8 cellular contexts compared by ENCODE assay signal in genomic region chr12:54549774-54550451, GRCh38. TPM values are rescaled to one million over a fixed set of nuclear protein-coding genes. Genes with fewer than 3 reads are reported as not detected.
DNase-seq lines count a peak whose midpoint lies in the region; ATAC-seq and TF ChIP-seq lines count a peak whose summit lies in the region.

No MANE protein-coding gene starts in this region.

- DNase-seq in AG08395 (ENCODE audit: low spot score) (peak; percentile 32), foreskin keratinocyte (peak; percentile 71 to 90), GM19238 (ENCODE audit: insufficient read length, low spot score) (no peak), dedifferentiated amniotic fluid mesenchymal stem cell (ENCODE audit: extremely low spot score) (no peak)
- DNase-seq in activated CD8-positive, alpha-beta memory T cell treated with anti-CD3 and anti-CD28 coated beads, Interleukin-2, amount 50 U/mL, for 4 hours = peak; percentile 32

- peaks cover 89% of the 10 kb centered on the region for H3K27me3 ChIP-seq in foreskin keratinocyte
- H3K27me3 ChIP-seq in rectal smooth muscle tissue (ENCODE audit: control insufficient read depth, insufficient read depth, low read length) = no peaks in the 10 kb centered on the region

- ATAC-seq in HG02642 (IDR thresholded peaks at IDR 0.05; ENCODE audit: poor library complexity, unreplicated experiment) (peak; percentile 19), foreskin keratinocyte (peak; percentile 97), HG02571 (IDR thresholded peaks at IDR 0.05; ENCODE audit: unreplicated experiment) (no peak)

- peak overlapping the region; percentile 69 for H3K4me3 ChIP-seq in rectal smooth muscle tissue (ENCODE audit: low read length)

- H3K27ac ChIP-seq in foreskin keratinocyte = no peak overlapping the region
- no peak overlapping the region for H3K27ac ChIP-seq in rectal smooth muscle tissue (ENCODE audit: low read depth, low read length)

- peak overlapping the region; percentile 9 for H3K9ac ChIP-seq in rectal smooth muscle tissue (ENCODE audit: low read length)

- TF ChIP-seq CTCF in foreskin keratinocyte (conservative IDR thresholded peaks at IDR 0.05) = no peak

- H3K4me1 ChIP-seq in foreskin keratinocyte (no peaks in the 10 kb centered on the region), rectal smooth muscle tissue (ENCODE audit: control insufficient read depth, insufficient read depth, low read length) (peaks cover 7% of the 10 kb centered on the region)

- no peaks in the 10 kb centered on the region for H3K36me3 ChIP-seq in rectal smooth muscle tissue (ENCODE audit: control insufficient read depth, insufficient read depth, low read length)

RNA-seq across cellular contexts. Expression of gene PDE1B, which starts 0.5 kb away (rescaled TPM):
- total RNA-seq in foreskin keratinocyte = not detected in 2 replicates
- polyA plus RNA-seq in foreskin keratinocyte = not detected in 2 replicates

RNA-seq across cellular contexts. Expression of gene PPP1R1A, which starts 38.5 kb away (rescaled TPM):
- not detected in 2 replicates for total RNA-seq in foreskin keratinocyte
- polyA plus RNA-seq in foreskin keratinocyte = not detected in 2 replicates

RNA-seq across cellular contexts. Expression of gene NCKAP1L, which starts 52.4 kb away (rescaled TPM):
- not detected in 2 replicates for total RNA-seq in foreskin keratinocyte
- polyA plus RNA-seq in foreskin keratinocyte = not detected in 2 replicates

Comparison
In these comparisons a context has a peak if more than half of its experiments do, and no peak if none do; other contexts are left out.
1. DNase-seq: peak in AG08395 (single experiment), activated CD8-positive, alpha-beta memory T cell treated with anti-CD3 and anti-CD28 coated beads, Interleukin-2, amount 50 U/mL, for 4 hours (single experiment) and foreskin keratinocyte (2 of 2); none in GM19238 (single experiment) and dedifferentiated amniotic fluid mesenchymal stem cell (single experiment).